ENCODE assay signal across 1 cellular context in the genomic region with DNA sequence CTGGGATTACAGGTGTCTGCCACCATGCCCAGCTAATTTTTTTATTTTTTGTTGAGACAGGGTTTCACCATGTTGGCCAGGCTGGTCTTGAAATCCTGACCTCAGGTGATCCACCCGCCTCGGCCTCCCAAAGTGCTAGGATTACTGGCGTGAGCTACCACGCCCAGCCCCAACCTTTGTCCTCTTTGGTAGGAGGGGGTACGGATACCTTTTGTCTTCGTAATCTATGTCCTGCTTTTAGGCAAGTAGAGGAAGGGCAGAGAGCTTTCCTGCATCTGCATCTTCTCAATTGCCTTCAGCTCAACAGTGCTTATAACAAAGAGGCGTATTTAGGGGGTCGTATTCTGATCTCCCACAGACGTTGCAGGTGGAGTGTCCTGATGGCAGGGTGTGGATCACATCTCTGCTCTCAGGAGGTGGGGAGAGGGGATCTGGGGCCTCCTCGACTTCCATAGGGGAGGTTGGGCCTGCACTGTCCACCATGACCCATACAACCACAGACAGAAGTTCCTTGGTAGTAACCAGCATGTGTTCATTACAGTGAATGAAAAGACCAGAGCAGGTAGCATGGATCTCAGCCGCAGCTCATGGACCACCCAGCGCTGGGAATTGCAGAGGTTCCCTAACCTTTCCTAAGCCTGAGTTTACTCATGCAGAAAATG.
TF ChIP-seq lines count a peak whose summit lies in the region.

No MANE protein-coding gene starts in this region.

TF ChIP-seq in HepG2, 621 proteins besides CTCF, POLR2A, EP300 and RAD21 (continued from another document):
- TF ChIP-seq, protein P1, sequence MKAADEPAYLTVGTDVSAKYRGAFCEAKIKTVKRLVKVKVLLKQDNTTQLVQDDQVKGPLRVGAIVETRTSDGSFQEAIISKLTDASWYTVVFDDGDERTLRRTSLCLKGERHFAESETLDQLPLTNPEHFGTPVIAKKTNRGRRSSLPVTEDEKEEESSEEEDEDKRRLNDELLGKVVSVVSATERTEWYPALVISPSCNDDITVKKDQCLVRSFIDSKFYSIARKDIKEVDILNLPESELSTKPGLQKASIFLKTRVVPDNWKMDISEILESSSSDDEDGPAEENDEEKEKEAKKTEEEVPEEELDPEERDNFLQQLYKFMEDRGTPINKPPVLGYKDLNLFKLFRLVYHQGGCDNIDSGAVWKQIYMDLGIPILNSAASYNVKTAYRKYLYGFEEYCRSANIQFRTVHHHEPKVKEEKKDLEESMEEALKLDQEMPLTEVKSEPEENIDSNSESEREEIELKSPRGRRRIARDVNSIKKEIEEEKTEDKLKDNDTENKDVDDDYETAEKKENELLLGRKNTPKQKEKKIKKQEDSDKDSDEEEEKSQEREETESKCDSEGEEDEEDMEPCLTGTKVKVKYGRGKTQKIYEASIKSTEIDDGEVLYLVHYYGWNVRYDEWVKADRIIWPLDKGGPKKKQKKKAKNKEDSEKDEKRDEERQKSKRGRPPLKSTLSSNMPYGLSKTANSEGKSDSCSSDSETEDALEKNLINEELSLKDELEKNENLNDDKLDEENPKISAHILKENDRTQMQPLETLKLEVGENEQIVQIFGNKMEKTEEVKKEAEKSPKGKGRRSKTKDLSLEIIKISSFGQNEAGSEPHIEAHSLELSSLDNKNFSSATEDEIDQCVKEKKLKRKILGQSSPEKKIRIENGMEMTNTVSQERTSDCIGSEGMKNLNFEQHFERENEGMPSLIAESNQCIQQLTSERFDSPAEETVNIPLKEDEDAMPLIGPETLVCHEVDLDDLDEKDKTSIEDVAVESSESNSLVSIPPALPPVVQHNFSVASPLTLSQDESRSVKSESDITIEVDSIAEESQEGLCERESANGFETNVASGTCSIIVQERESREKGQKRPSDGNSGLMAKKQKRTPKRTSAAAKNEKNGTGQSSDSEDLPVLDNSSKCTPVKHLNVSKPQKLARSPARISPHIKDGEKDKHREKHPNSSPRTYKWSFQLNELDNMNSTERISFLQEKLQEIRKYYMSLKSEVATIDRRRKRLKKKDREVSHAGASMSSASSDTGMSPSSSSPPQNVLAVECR (CRISPR knock-in tag; IDR thresholded peaks at IDR 0.05; ENCODE audit: borderline replicate concordance), result peak; percentile 16; the same call in 1 of the 2 replicates
- TF ChIP-seq, protein P2, sequence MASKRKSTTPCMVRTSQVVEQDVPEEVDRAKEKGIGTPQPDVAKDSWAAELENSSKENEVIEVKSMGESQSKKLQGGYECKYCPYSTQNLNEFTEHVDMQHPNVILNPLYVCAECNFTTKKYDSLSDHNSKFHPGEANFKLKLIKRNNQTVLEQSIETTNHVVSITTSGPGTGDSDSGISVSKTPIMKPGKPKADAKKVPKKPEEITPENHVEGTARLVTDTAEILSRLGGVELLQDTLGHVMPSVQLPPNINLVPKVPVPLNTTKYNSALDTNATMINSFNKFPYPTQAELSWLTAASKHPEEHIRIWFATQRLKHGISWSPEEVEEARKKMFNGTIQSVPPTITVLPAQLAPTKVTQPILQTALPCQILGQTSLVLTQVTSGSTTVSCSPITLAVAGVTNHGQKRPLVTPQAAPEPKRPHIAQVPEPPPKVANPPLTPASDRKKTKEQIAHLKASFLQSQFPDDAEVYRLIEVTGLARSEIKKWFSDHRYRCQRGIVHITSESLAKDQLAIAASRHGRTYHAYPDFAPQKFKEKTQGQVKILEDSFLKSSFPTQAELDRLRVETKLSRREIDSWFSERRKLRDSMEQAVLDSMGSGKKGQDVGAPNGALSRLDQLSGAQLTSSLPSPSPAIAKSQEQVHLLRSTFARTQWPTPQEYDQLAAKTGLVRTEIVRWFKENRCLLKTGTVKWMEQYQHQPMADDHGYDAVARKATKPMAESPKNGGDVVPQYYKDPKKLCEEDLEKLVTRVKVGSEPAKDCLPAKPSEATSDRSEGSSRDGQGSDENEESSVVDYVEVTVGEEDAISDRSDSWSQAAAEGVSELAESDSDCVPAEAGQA (IDR thresholded peaks at IDR 0.05; ENCODE audit: low read depth), result no peak
- TF ChIP-seq, protein P2 (CRISPR knock-in tag; IDR thresholded peaks at IDR 0.05; ENCODE audit: borderline replicate concordance), result no peak
- no peak for TF ChIP-seq ZFP82 (CRISPR knock-in tag; IDR thresholded peaks at IDR 0.05; ENCODE audit: borderline replicate concordance)
